In the genomic region with DNA sequence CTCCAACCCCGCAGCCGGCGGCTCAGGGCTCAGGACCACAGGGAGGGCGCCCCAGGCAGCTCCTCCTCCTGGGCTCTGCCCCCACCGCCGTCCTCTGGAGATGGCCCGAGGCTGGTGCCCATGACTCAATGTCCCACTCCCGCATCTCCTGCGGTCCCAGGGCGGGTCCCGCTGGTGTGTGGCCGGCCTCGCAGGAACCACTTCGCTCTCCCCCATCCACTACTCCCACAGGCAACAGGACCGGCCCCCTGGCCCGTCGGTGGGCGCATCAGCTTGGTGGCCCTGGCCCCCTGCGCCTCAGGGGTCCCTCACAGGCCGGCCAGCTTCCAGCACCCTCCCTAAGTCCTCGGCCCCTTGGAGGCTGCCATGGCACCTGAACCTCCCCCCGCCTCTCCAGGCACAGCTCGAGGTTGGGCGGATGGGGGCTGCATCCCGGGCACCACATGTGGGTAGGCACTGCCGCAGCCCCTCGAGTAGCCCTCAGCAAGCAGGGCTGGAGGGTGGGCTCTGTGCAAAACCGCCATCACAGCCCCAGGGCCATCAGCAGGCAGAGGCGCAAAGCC, we compare ENCODE assay signal across 16 cellular contexts. TPM values are rescaled to one million over a fixed set of nuclear protein-coding genes. Genes with fewer than 3 reads are reported as not detected.
DNase-seq lines count a peak whose midpoint lies in the region; ATAC-seq and TF ChIP-seq lines count a peak whose summit lies in the region.
"Had no signal": no experiment of that assay in that cellular context is flagged by ENCODE, and none has a peak within 500 bp of the region (broad histone marks: within the 10 kb centered on the region; RNA-seq: fewer than 3 reads in every experiment).

No MANE protein-coding gene starts in this region.

- H3K9me3 Mint-ChIP-seq in stimulated activated naive B cell treated with anti-CD40 and anti-IgM and Interleukin-4, amounts not matched to agents 10 μg/mL and 1 μg/mL and 100 μg/mL, for 72 hours = peaks cover 2 to 5% of the 10 kb centered on the region in 2 donors
- H3K9me3 Mint-ChIP-seq: stimulated activated effector memory CD8-positive, alpha-beta T cell treated with anti-CD3 and anti-CD28 coated beads, Interleukin-12 subunit alpha, Interleukin-12 subunit beta, amount 100 ng/mL, for 72 hours had no signal

- H3K27ac Mint-ChIP-seq in stimulated activated naive B cell treated with anti-CD40 and anti-IgM and Interleukin-4, amounts not matched to agents 10 μg/mL and 1 μg/mL and 100 μg/mL, for 72 hours = no peak overlapping the region
- H3K27ac Mint-ChIP-seq: CD4-positive, CD25-positive, alpha-beta regulatory T cell; stimulated activated effector memory CD8-positive, alpha-beta T cell treated with anti-CD3 and anti-CD28 coated beads, Interleukin-12 subunit alpha, Interleukin-12 subunit beta, amount 100 ng/mL, for 72 hours had no signal

- no peaks in the 10 kb centered on the region for H3K27me3 Mint-ChIP-seq in stimulated activated naive B cell treated with anti-CD40 and anti-IgM and Interleukin-4, amounts not matched to agents 10 μg/mL and 1 μg/mL and 100 μg/mL, for 72 hours
- H3K27me3 Mint-ChIP-seq: CD4-positive, CD25-positive, alpha-beta regulatory T cell had no signal

- peak; percentile 4 for DNase-seq in DND-41
- no peak for DNase-seq in WERI-Rb-1
- DNase-seq in hepatocyte (ENCODE audit: low spot score) = peak; percentile 3
- DNase-seq in stimulated activated naive B cell treated with anti-CD40 and anti-IgM and Interleukin-4, amounts not matched to agents 10 μg/mL and 1 μg/mL and 100 μg/mL, for 72 hours = peak; percentile 0
- no peak for DNase-seq in HK-2 (ENCODE audit: unreplicated experiment)
- no peak for DNase-seq in effector CD4-positive, alpha-beta T cell
- DNase-seq: activated naive CD4-positive, alpha-beta T cell treated with Interleukin-2 at 50 U/mL for 16 hours; CD4-positive, CD25-positive, alpha-beta regulatory T cell; mesendoderm; NCI-H510A treated with DMSO at 0.1 percent for 48 hours; stimulated activated CD4-positive, alpha-beta T cell treated with anti-CD3 and anti-CD28 coated beads, Interleukin-2, amount 100 ng/mL, for 48 hours; T-helper 2 cell had no signal

- TF ChIP-seq CTCF in DND-41 (IDR thresholded peaks at IDR 0.05; ENCODE audit: borderline replicate concordance, extremely low read depth, low read length, poor library complexity, severe bottlenecking) = no peak
- TF ChIP-seq CTCF in WERI-Rb-1 (IDR thresholded peaks at IDR 0.05; ENCODE audit: low read depth, low read length) = no peak
- no peak for TF ChIP-seq CTCF in hepatocyte (IDR thresholded peaks at IDR 0.05; ENCODE audit: poor library complexity)

- no peaks in the 10 kb centered on the region for H3K9me2 ChIP-seq in hepatocyte (replicated peaks; ENCODE audit: insufficient read depth)

- no peak overlapping the region for H3K4me2 ChIP-seq in DND-41 (ENCODE audit: insufficient read depth, low read length)
- no peak overlapping the region for H3K4me2 ChIP-seq in hepatocyte

- peaks cover 19% of the 10 kb centered on the region for H3K4me1 ChIP-seq in DND-41 (ENCODE audit: insufficient read depth, low read length)
- H3K4me1 ChIP-seq in hepatocyte (ENCODE audit: insufficient read depth) = peaks cover 16% of the 10 kb centered on the region

- WGBS in hepatocyte (ENCODE audit: low lambda C conversion rate, missing lambda C conversion rate) = 93% methylated on average over 15 of the region's 29 CpGs

- no peak overlapping the region for H3K4me3 ChIP-seq in DND-41 (ENCODE audit: low read depth in 1 of 2, low read length in 2 of 2)
- no peak overlapping the region for H3K4me3 ChIP-seq in WERI-Rb-1 (ENCODE audit: low read depth, low read length)
- H3K4me3 ChIP-seq in hepatocyte = no peak overlapping the region

- H4K20me1 ChIP-seq in DND-41 (ENCODE audit: insufficient read depth, low read length) (no peaks in the 10 kb centered on the region), hepatocyte (ENCODE audit: insufficient read depth, poor library complexity, severe bottlenecking) (no peaks in the 10 kb centered on the region)

- H3K9ac ChIP-seq in DND-41 (ENCODE audit: low read depth, low read length) = no peak overlapping the region

- H3K36me3 Mint-ChIP-seq in stimulated activated naive B cell treated with anti-CD40 and anti-IgM and Interleukin-4, amounts not matched to agents 10 μg/mL and 1 μg/mL and 100 μg/mL, for 72 hours = peaks cover 8 to 21% of the 10 kb centered on the region in 2 donors

- H3K4me3 Mint-ChIP-seq in stimulated activated naive B cell treated with anti-CD40 and anti-IgM and Interleukin-4, amounts not matched to agents 10 μg/mL and 1 μg/mL and 100 μg/mL, for 72 hours = no peak overlapping the region
- H3K4me3 Mint-ChIP-seq: CD4-positive, CD25-positive, alpha-beta regulatory T cell; stimulated activated effector memory CD8-positive, alpha-beta T cell treated with anti-CD3 and anti-CD28 coated beads, Interleukin-12 subunit alpha, Interleukin-12 subunit beta, amount 100 ng/mL, for 72 hours had no signal

- H3K79me2 ChIP-seq in DND-41 (ENCODE audit: insufficient read depth, low read length) (peaks cover 25% of the 10 kb centered on the region), hepatocyte (no peaks in the 10 kb centered on the region)

- no peak overlapping the region for H2AFZ ChIP-seq in DND-41 (ENCODE audit: low read depth, low read length)
- no peak overlapping the region for H2AFZ ChIP-seq in hepatocyte

- H3K27ac ChIP-seq in DND-41 (ENCODE audit: low read length) = no peak overlapping the region
- peak overlapping the region; percentile 8; the same call in 1 of the 2 replicates for H3K27ac ChIP-seq in WERI-Rb-1
- H3K27ac ChIP-seq in hepatocyte = no peak overlapping the region

- ATAC-seq in DND-41 (ENCODE audit: insufficient read depth, low read depth) = no peak
- ATAC-seq in stimulated activated naive B cell treated with anti-CD40 and anti-IgM and Interleukin-4, amounts not matched to agents 10 μg/mL and 1 μg/mL and 100 μg/mL, for 72 hours (replicated peaks) = no peak
- no peak for ATAC-seq in HG03439 (IDR thresholded peaks at IDR 0.05; ENCODE audit: unreplicated experiment)
- ATAC-seq: HCT116; stimulated activated effector memory CD8-positive, alpha-beta T cell treated with anti-CD3 and anti-CD28 coated beads, Interleukin-12 subunit alpha, Interleukin-12 subunit beta, amount 100 ng/mL, for 72 hours had no signal

- H3K27me3 ChIP-seq in DND-41 (ENCODE audit: insufficient read depth, low read length, poor library complexity) = no peaks in the 10 kb centered on the region
- H3K27me3 ChIP-seq in WERI-Rb-1 (ENCODE audit: insufficient read depth, low read depth, severe bottlenecking) = no peaks in the 10 kb centered on the region
- H3K27me3 ChIP-seq in hepatocyte = no peaks in the 10 kb centered on the region

- H3K36me3 ChIP-seq in DND-41 (ENCODE audit: insufficient read depth, low read length) (peaks cover 33% of the 10 kb centered on the region), WERI-Rb-1 (no peaks in the 10 kb centered on the region), hepatocyte (replicated peaks; ENCODE audit: insufficient read depth, low read depth) (no peaks in the 10 kb centered on the region)

- H3K9me3 ChIP-seq in DND-41 (ENCODE audit: insufficient read depth, low read length, severe bottlenecking) (no peaks in the 10 kb centered on the region), WERI-Rb-1 (ENCODE audit: severe bottlenecking) (peaks cover 8% of the 10 kb centered on the region), hepatocyte (ENCODE audit: low read depth) (no peaks in the 10 kb centered on the region)

- H3K4me1 Mint-ChIP-seq in stimulated activated naive B cell treated with anti-CD40 and anti-IgM and Interleukin-4, amounts not matched to agents 10 μg/mL and 1 μg/mL and 100 μg/mL, for 72 hours = peaks cover 2 to 5% of the 10 kb centered on the region in 2 donors

RNA-seq across cellular contexts. Expression of a gene that starts 22.8 kb away (rescaled TPM):
- total RNA-seq in hepatocyte = 308 and 403 TPM in 2 replicates
- 1,210 and 1,380 TPM in 2 replicates for polyA plus RNA-seq in hepatocyte
- total RNA-seq: G401 had no signal

RNA-seq across cellular contexts. Expression of a gene that starts 53.7 kb away (rescaled TPM):
- total RNA-seq in hepatocyte = 129 and 169 TPM in 2 replicates
- polyA plus RNA-seq in hepatocyte = 147 and 179 TPM in 2 replicates

Comparison
In these comparisons a context has a peak if more than half of its experiments do, and no peak if none do; other contexts are left out.
1. DNase-seq: peak in DND-41 (single experiment), hepatocyte (single experiment) and stimulated activated naive B cell treated with anti-CD40 and anti-IgM and Interleukin-4, amounts not matched to agents 10 μg/mL and 1 μg/mL and 100 μg/mL, for 72 hours (single experiment); none in WERI-Rb-1 (single experiment), HK-2 (single experiment) and effector CD4-positive, alpha-beta T cell (single experiment).